Comparison of ENCODE assay signal across 20 cellular contexts in genomic region chr17:66662496-66662895, GRCh38.
DNase-seq lines count a peak whose midpoint lies in the region; ATAC-seq and TF ChIP-seq lines count a peak whose summit lies in the region.
"Had no signal": no experiment of that assay in that cellular context is flagged by ENCODE, and none has a peak within 500 bp of the region (broad histone marks: within the 10 kb centered on the region; RNA-seq: fewer than 3 reads in every experiment).

No MANE protein-coding gene starts in this region.

- H3K27me3 Mint-ChIP-seq in activated naive CD4-positive, alpha-beta T cell treated with anti-CD3 and anti-CD28 coated beads, Interleukin-2, amount 50 U/mL, for 24 hours: no peaks in the 10 kb centered on the region
- no peaks in the 10 kb centered on the region for H3K27me3 Mint-ChIP-seq in glutamatergic neuron (ENCODE audit: unreplicated experiment)

- H3K36me3 Mint-ChIP-seq in activated naive CD4-positive, alpha-beta T cell treated with anti-CD3 and anti-CD28 coated beads, Interleukin-2, amount 50 U/mL, for 24 hours: peaks cover 33% of the 10 kb centered on the region
- H3K36me3 Mint-ChIP-seq in glutamatergic neuron (ENCODE audit: unreplicated experiment): no peaks in the 10 kb centered on the region

- H3K27me3 ChIP-seq in BLaER1 (no peaks in the 10 kb centered on the region; the same call in 1 of the 2 replicates), muscle layer of colon (ENCODE audit: control insufficient read depth in 1 of 2, insufficient read depth in 2 of 2, low read length in 2 of 2) (no peaks in the 10 kb centered on the region)

- no peak overlapping the region for H3K4me3 ChIP-seq in BLaER1
- no peak overlapping the region for H3K4me3 ChIP-seq in LNCaP clone FGC (ENCODE audit: low read depth, low read length)
- H3K4me3 ChIP-seq in muscle layer of colon (ENCODE audit: low read depth in 1 of 2, low read length in 2 of 2): no peak overlapping the region
- H3K4me3 ChIP-seq: GM23248 had no signal

- peak overlapping the region; percentile 68 for H3K4me2 ChIP-seq in BLaER1

- DNase-seq in activated naive CD4-positive, alpha-beta T cell treated with anti-CD3 and anti-CD28 coated beads, Interleukin-2, amount 50 U/mL, for 16 hours: no peak
- DNase-seq in LNCaP clone FGC (ENCODE audit: low read depth) (peak; percentile 84), SIG-M5 (lab: John Stamatoyannopoulos, UW) (no peak), glutamatergic neuron (no peak)
- DNase-seq: AML-193; GM23248; Karpas-422; NCI-H2029; NCI-H446; NCI-H526; NK-92 treated with Interleukin-12 subunit alpha and Interleukin-12 subunit beta, amount 100 ng/mL, for 24 hours; Right ventricle myocardium superior; RPMI8226; SW 1271 had no signal

- H3K4me1 ChIP-seq in BLaER1 (peaks cover 25% of the 10 kb centered on the region), muscle layer of colon (ENCODE audit: insufficient read depth, low read length) (peaks cover 20% of the 10 kb centered on the region)

- H3K9me3 ChIP-seq in BLaER1 (peaks cover 7% of the 10 kb centered on the region), muscle layer of colon (ENCODE audit: low read length) (no peaks in the 10 kb centered on the region)

- H4K20me1 ChIP-seq in BLaER1: no peaks in the 10 kb centered on the region

- H3K27ac Mint-ChIP-seq in activated naive CD4-positive, alpha-beta T cell treated with anti-CD3 and anti-CD28 coated beads, Interleukin-2, amount 50 U/mL, for 24 hours: peak overlapping the region; percentile 71
- H3K27ac Mint-ChIP-seq in glutamatergic neuron (ENCODE audit: unreplicated experiment): no peak overlapping the region

- no peaks in the 10 kb centered on the region for H3K36me3 ChIP-seq in BLaER1
- no peaks in the 10 kb centered on the region for H3K36me3 ChIP-seq in muscle layer of colon (ENCODE audit: insufficient read depth, low read length)

- H3K9me3 Mint-ChIP-seq in activated naive CD4-positive, alpha-beta T cell treated with anti-CD3 and anti-CD28 coated beads, Interleukin-2, amount 50 U/mL, for 24 hours: no peaks in the 10 kb centered on the region
- H3K9me3 Mint-ChIP-seq in glutamatergic neuron (ENCODE audit: unreplicated experiment): no peaks in the 10 kb centered on the region

- H3K9ac ChIP-seq in BLaER1 (no peak overlapping the region), muscle layer of colon (ENCODE audit: low read length) (no peak overlapping the region)
- H3K9ac ChIP-seq: GM23248 had no signal

- peaks cover 84% of the 10 kb centered on the region for H3K4me1 Mint-ChIP-seq in activated naive CD4-positive, alpha-beta T cell treated with anti-CD3 and anti-CD28 coated beads, Interleukin-2, amount 50 U/mL, for 24 hours
- peaks cover 2% of the 10 kb centered on the region for H3K4me1 Mint-ChIP-seq in glutamatergic neuron (ENCODE audit: low read depth, unreplicated experiment)

- no peak for ATAC-seq in GM18861 (IDR thresholded peaks at IDR 0.05; ENCODE audit: unreplicated experiment)

- no peak for TF ChIP-seq CTCF in LNCaP clone FGC (IDR thresholded peaks at IDR 0.05; ENCODE audit: control insufficient read depth, extremely low read depth, insufficient read depth)
- no peak for TF ChIP-seq CTCF in glutamatergic neuron (IDR thresholded peaks at IDR 0.05; ENCODE audit: partially characterized antibody, unreplicated experiment)

- no peak overlapping the region for H3K4me3 Mint-ChIP-seq in activated naive CD4-positive, alpha-beta T cell treated with anti-CD3 and anti-CD28 coated beads, Interleukin-2, amount 50 U/mL, for 24 hours
- no peak overlapping the region for H3K4me3 Mint-ChIP-seq in glutamatergic neuron (ENCODE audit: unreplicated experiment)
- H3K4me3 Mint-ChIP-seq: CD14-positive monocyte had no signal

- H3K27ac ChIP-seq in BLaER1: peak overlapping the region; percentile 21; the same call in 1 of the 2 replicates
- H3K27ac ChIP-seq in muscle layer of colon (ENCODE audit: low read depth, low read length): peak overlapping the region; percentile 49
- H3K27ac ChIP-seq: GM23248, HL-60 had no signal
